In the genomic region with DNA sequence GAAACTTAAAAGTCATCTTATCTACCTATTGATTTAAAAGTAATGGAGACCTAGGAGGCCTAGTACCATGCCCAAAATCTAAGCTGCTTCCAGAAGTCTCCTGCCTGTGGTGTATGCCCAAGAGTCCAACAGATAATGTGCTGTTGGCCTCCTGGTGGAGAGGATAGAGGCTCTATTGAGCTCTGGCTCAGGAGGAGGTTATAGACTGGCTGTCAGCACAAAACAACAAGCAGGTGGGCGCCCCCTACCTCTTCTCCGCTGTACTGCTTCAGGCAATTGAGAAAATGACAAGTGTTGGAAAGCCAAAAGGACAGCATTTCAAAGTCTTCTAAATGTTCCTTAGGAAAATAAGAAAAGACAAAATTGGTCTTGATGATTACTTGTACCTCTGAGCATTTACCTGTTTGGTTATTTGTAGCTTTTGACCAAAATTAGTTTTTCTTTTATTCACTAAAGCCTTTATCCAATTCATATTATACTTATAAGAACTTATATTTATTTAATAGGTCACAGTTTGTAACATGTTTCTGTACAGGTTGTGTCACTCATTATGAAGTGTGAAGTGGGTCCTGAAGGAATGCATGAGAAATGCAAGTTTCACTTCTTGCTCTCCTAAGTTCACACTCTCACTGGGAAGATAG, we compare ENCODE assay signal across 1 cellular context.
TF ChIP-seq lines count a peak whose summit lies in the region.

No MANE protein-coding gene starts in this region.

TF ChIP-seq in IMR-90, 13 proteins besides CTCF, POLR2A, EP300 and RAD21 (continued from another document):
- TF ChIP-seq, protein P1, sequence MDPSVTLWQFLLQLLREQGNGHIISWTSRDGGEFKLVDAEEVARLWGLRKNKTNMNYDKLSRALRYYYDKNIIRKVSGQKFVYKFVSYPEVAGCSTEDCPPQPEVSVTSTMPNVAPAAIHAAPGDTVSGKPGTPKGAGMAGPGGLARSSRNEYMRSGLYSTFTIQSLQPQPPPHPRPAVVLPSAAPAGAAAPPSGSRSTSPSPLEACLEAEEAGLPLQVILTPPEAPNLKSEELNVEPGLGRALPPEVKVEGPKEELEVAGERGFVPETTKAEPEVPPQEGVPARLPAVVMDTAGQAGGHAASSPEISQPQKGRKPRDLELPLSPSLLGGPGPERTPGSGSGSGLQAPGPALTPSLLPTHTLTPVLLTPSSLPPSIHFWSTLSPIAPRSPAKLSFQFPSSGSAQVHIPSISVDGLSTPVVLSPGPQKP (IDR thresholded peaks at IDR 0.05; ENCODE audit: borderline replicate concordance, low read depth, low read length), result no peak
- TF ChIP-seq FOS (IDR thresholded peaks at IDR 0.05; ENCODE audit: low read depth, low read length) (no peak), CHD1 (IDR thresholded peaks at IDR 0.05; ENCODE audit: low read depth, low read length) (no peak), MXI1 (IDR thresholded peaks at IDR 0.05; ENCODE audit: borderline replicate concordance, low read depth, low read length) (no peak), SMC3 (IDR thresholded peaks at IDR 0.05; ENCODE audit: low read depth, low read length) (peak; percentile 64), MAZ (IDR thresholded peaks at IDR 0.05; ENCODE audit: borderline replicate concordance, low read depth, low read length) (no peak)
- TF ChIP-seq, protein P2, sequence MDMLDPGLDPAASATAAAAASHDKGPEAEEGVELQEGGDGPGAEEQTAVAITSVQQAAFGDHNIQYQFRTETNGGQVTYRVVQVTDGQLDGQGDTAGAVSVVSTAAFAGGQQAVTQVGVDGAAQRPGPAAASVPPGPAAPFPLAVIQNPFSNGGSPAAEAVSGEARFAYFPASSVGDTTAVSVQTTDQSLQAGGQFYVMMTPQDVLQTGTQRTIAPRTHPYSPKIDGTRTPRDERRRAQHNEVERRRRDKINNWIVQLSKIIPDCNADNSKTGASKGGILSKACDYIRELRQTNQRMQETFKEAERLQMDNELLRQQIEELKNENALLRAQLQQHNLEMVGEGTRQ (IDR thresholded peaks at IDR 0.05; ENCODE audit: low read depth, low read length), result no peak
